In genomic region chr5:76422742-76423141, GRCh38 we compare ENCODE assay signal across 18 cellular contexts. TPM values are rescaled to one million over a fixed set of nuclear protein-coding genes. Genes with fewer than 3 reads are reported as not detected.
DNase-seq lines count a peak whose midpoint lies in the region; ATAC-seq and TF ChIP-seq lines count a peak whose summit lies in the region.
"Had no signal": no experiment of that assay in that cellular context is flagged by ENCODE, and none has a peak within 500 bp of the region (broad histone marks: within the 10 kb centered on the region; RNA-seq: fewer than 3 reads in every experiment).

No MANE protein-coding gene starts in this region.

- TF ChIP-seq POLR2A in thyroid gland (IDR thresholded peaks at IDR 0.05), result no peak

- H3K4me1 ChIP-seq in CD8-positive, alpha-beta memory T cell (ENCODE audit: insufficient read depth, low read length), result peaks cover 22% of the 10 kb centered on the region
- H3K4me1 ChIP-seq in hepatocyte (ENCODE audit: insufficient read depth) (peaks cover 16% of the 10 kb centered on the region), thyroid gland (peaks cover 27 to 56% of the 10 kb centered on the region in 2 donors)
- H3K4me1 ChIP-seq: BE2C had no signal

- no peak overlapping the region for H3K4me3 Mint-ChIP-seq in CD8-positive, alpha-beta memory T cell
- H3K4me3 Mint-ChIP-seq in WTC11, result no peak overlapping the region
- H3K4me3 Mint-ChIP-seq: CD8-positive, alpha-beta T cell; H9 had no signal

- H3K36me3 ChIP-seq in CD8-positive, alpha-beta memory T cell (ENCODE audit: insufficient read depth, low read length), result no peaks in the 10 kb centered on the region
- H3K36me3 ChIP-seq in hepatocyte (replicated peaks; ENCODE audit: insufficient read depth, low read depth), result no peaks in the 10 kb centered on the region
- H3K36me3 ChIP-seq in thyroid gland, result no peaks in the 10 kb centered on the region
- H3K36me3 ChIP-seq: BE2C, Peyer's patch had no signal

- peaks cover 77 to 94% (median 91%) of the 10 kb centered on the region in 3 donors for H3K4me1 Mint-ChIP-seq in CD8-positive, alpha-beta memory T cell
- H3K4me1 Mint-ChIP-seq in WTC11, result peaks cover 79% of the 10 kb centered on the region

- no peak overlapping the region for H3K4me3 ChIP-seq in CD8-positive, alpha-beta memory T cell (ENCODE audit: low read length)
- H3K4me3 ChIP-seq in hepatocyte, result no peak overlapping the region
- H3K4me3 ChIP-seq in thyroid gland (replicated peaks in 1 of 3), result no peak overlapping the region
- H3K4me3 ChIP-seq: Peyer's patch had no signal

- H3K27ac ChIP-seq in CD8-positive, alpha-beta memory T cell (ENCODE audit: low read depth, low read length), result no peak overlapping the region
- H3K27ac ChIP-seq in hepatocyte, result peak overlapping the region; percentile 5
- peak overlapping the region; percentile 41 to 72 (median 60) for H3K27ac ChIP-seq in thyroid gland
- H3K27ac ChIP-seq: KMS-11, Peyer's patch had no signal

- POLR2A ChIA-PET in CD8-positive, alpha-beta memory T cell (lab: Charles Lee), result interaction anchor here (0.6 kb wide), 1 partner anchor 61 kb away, joined by 3 read pairs; no protein-coding TSS in a partner anchor
- POLR2A ChIA-PET in WTC11 (lab: Charles Lee), result no interaction called here

- WGBS in hepatocyte (ENCODE audit: low lambda C conversion rate, missing lambda C conversion rate), result 93% methylated on average over 3 of the region's 3 CpGs
- WGBS in thyroid gland, 2 donors, result 67 to 76% methylated on average over 3 of the region's 3 CpGs

- peak overlapping the region; percentile 41 for H3K4me2 ChIP-seq in hepatocyte
- H3K4me2 ChIP-seq: KMS-11 had no signal

- no peaks in the 10 kb centered on the region for H3K9me3 ChIP-seq in CD8-positive, alpha-beta memory T cell (ENCODE audit: low read length)
- no peaks in the 10 kb centered on the region for H3K9me3 ChIP-seq in hepatocyte (ENCODE audit: low read depth)
- H3K9me3 ChIP-seq in thyroid gland, result no peaks in the 10 kb centered on the region
- H3K9me3 ChIP-seq: BE2C, Peyer's patch had no signal

- intact Hi-C loops in thyroid gland (cut with DNase I), result no loop called here

- TF ChIP-seq CTCF in WTC11 (IDR thresholded peaks at IDR 0.05) (no peak), hepatocyte (IDR thresholded peaks at IDR 0.05; ENCODE audit: poor library complexity) (no peak), thyroid gland (IDR thresholded peaks at IDR 0.05) (no peak)

- H2AFZ ChIP-seq in hepatocyte, result no peak overlapping the region

- no peaks in the 10 kb centered on the region for H4K20me1 ChIP-seq in hepatocyte (ENCODE audit: insufficient read depth, poor library complexity, severe bottlenecking)

- H3K36me3 Mint-ChIP-seq in CD8-positive, alpha-beta memory T cell, result peaks cover 0 to 37% (median 0%) of the 10 kb centered on the region in 3 donors
- H3K36me3 Mint-ChIP-seq in WTC11, result no peaks in the 10 kb centered on the region; the same call in 1 of the 2 replicates

- H3K9me3 Mint-ChIP-seq in CD8-positive, alpha-beta memory T cell, result no peaks in the 10 kb centered on the region
- no peaks in the 10 kb centered on the region for H3K9me3 Mint-ChIP-seq in WTC11
- H3K9me3 Mint-ChIP-seq: CD8-positive, alpha-beta T cell; H9 had no signal

- DNase-seq in CD8-positive, alpha-beta memory T cell, result no peak
- DNase-seq in WTC11 (ENCODE audit: low spot score), result no peak
- DNase-seq in hepatocyte (ENCODE audit: low spot score), result no peak
- DNase-seq in thyroid gland, result no peak
- DNase-seq in NCI-H1436 (lab: John Stamatoyannopoulos, UW), result no peak
- no peak for DNase-seq in DMS153 treated with DMSO at 0.1 percent for 48 hours (lab: John Stamatoyannopoulos, UW; ENCODE audit: unreplicated experiment)
- DNase-seq in EL, result no peak
- DNase-seq: BE2C; CD8-positive, alpha-beta T cell; H9; NCI-H1105; NCI-H1694; NCI-H2081; NCI-H2171; NCI-H345; NCI-H524; Peyer's patch had no signal

- peaks cover 38% of the 10 kb centered on the region for H3K79me2 ChIP-seq in hepatocyte

- no peak for ATAC-seq in WTC11
- ATAC-seq: CD8-positive, alpha-beta T cell had no signal

- H3K9me2 ChIP-seq in hepatocyte (replicated peaks; ENCODE audit: insufficient read depth), result no peaks in the 10 kb centered on the region

- CTCF ChIA-PET in CD8-positive, alpha-beta memory T cell (lab: Charles Lee), result interaction anchor here (0.7 to 1.4 kb wide), 2 partner anchors 20 to 120 kb away, joined by 3 read pairs; partner anchors contain the start of gene IQGAP2
- CTCF ChIA-PET in WTC11 (lab: Charles Lee), result interaction anchor here (1.1 to 1.9 kb wide), 3 partner anchors 10 to 58 kb away, joined by 3 to 10 read pairs (median 3); partner anchors contain the start of gene IQGAP2

- no peaks in the 10 kb centered on the region for H3K27me3 Mint-ChIP-seq in CD8-positive, alpha-beta memory T cell
- no peaks in the 10 kb centered on the region for H3K27me3 Mint-ChIP-seq in WTC11 (ENCODE audit: low read depth)

- peak overlapping the region in 6 of 8 donors; percentile 1 to 86 (median 19) for H3K27ac Mint-ChIP-seq in CD8-positive, alpha-beta memory T cell
- H3K27ac Mint-ChIP-seq in WTC11, result peak overlapping the region; percentile 47

- H3K27me3 ChIP-seq in CD8-positive, alpha-beta memory T cell (ENCODE audit: insufficient read depth, low read length, poor library complexity, severe bottlenecking), result no peaks in the 10 kb centered on the region
- H3K27me3 ChIP-seq in hepatocyte (no peaks in the 10 kb centered on the region), thyroid gland (no peaks in the 10 kb centered on the region)
- H3K27me3 ChIP-seq: Peyer's patch had no signal

TF ChIP-seq in WTC11, 78 proteins besides CTCF, POLR2A, EP300 and RAD21:
- TF ChIP-seq FOXK1 (CRISPR knock-in tag; IDR thresholded peaks at IDR 0.05), result no peak
- no peak for TF ChIP-seq IRF2 (CRISPR knock-in tag; IDR thresholded peaks at IDR 0.05; ENCODE audit: borderline replicate concordance, low read depth)
- TF ChIP-seq CBFB (CRISPR knock-in tag; IDR thresholded peaks at IDR 0.05; ENCODE audit: low read depth), result no peak
- TF ChIP-seq ATF3 (CRISPR knock-in tag; conservative IDR thresholded peaks at IDR 0.05), result no peak
- no peak for TF ChIP-seq ZSCAN18 (CRISPR knock-in tag; IDR thresholded peaks at IDR 0.05)
- TF ChIP-seq RORB (CRISPR knock-in tag; IDR thresholded peaks at IDR 0.05), result no peak
- no peak for TF ChIP-seq SMAD3 (CRISPR knock-in tag; IDR thresholded peaks at IDR 0.05; ENCODE audit: borderline replicate concordance)
- TF ChIP-seq ZNF423 (CRISPR knock-in tag; IDR thresholded peaks at IDR 0.05), result no peak
- no peak for TF ChIP-seq CDX4 (CRISPR knock-in tag; IDR thresholded peaks at IDR 0.05; ENCODE audit: borderline replicate concordance)

RNA-seq across cellular contexts. Expression of gene IQGAP2, which starts 19.7 kb away (rescaled TPM):
- total RNA-seq in CD8-positive, alpha-beta memory T cell, result 10 to 100 TPM; 51.4 to 62.5 TPM
- polyA plus RNA-seq in CD8-positive, alpha-beta memory T cell, result 70.5 TPM
- total RNA-seq in WTC11 (2021) (63.0 to 70.6 TPM (median 64.4 TPM) in 3 replicates), hepatocyte (60.3 and 78.9 TPM in 2 replicates), thyroid gland (10 to 100 TPM; 55.1 to 85.5 (median 64.0) TPM)
- polyA plus RNA-seq in hepatocyte, result 34.5 and 37.2 TPM in 2 replicates
